ENCODE assay signal across 16 cellular contexts in genomic region chr1:47777322-47777721, GRCh38.
"Had no signal": no experiment of that assay in that cellular context is flagged by ENCODE, and none has a peak within 500 bp of the region (broad histone marks: within the 10 kb centered on the region; RNA-seq: fewer than 3 reads in every experiment).

No MANE protein-coding gene starts in this region.

- H3K4me3 ChIP-seq: MG63, SJSA1, SK-N-MC had no signal

- H3K27me3 ChIP-seq: MG63, SJSA1 had no signal

- H3K9me3 ChIP-seq: MG63, SJSA1 had no signal

- H3K36me3 ChIP-seq: MG63, SJSA1 had no signal

- FAIRE-seq: HTR-8/SVneo, RCC 7860 had no signal

- H3K4me1 ChIP-seq: SJSA1 had no signal

- DNase-seq: Karpas-422, KG1, MG63, NCI-H1694 treated with DMSO at 0.1 percent for 48 hours, NCI-H2171, NCI-H226, NCI-H446, NCI-H510A, NCI-H524 treated with DMSO at 0.1 percent for 48 hours, RPMI8226, SHP77 had no signal

- H3K27ac ChIP-seq: HL-60, SJSA1, SK-N-MC had no signal
